ENCODE assay signal across 12 cellular contexts in genomic region chr21:33963848-33964555, GRCh38.
"Had no signal": no experiment of that assay in that cellular context is flagged by ENCODE, and none has a peak within 500 bp of the region (broad histone marks: within the 10 kb centered on the region; RNA-seq: fewer than 3 reads in every experiment).

No MANE protein-coding gene starts in this region.

- FAIRE-seq: kidney had no signal

- DNase-seq: activated CD8-positive, alpha-beta T cell treated with anti-CD3 and anti-CD28 coated beads for 36 hours; activated naive CD4-positive, alpha-beta T cell; caudate nucleus; foreskin melanocyte; kidney; stimulated activated CD4-positive, alpha-beta T cell treated with anti-CD3 and anti-CD28 coated beads, Interleukin-12 subunit alpha, Interleukin-12 subunit beta, amount 100 ng/mL, for 4 hours; T-helper 2 cell; transverse colon had no signal

- H3K9me3 ChIP-seq: prostate gland had no signal

- H3K36me3 ChIP-seq: prostate gland, right atrium auricular region had no signal

- ATAC-seq: activated CD8-positive, alpha-beta T cell treated with anti-CD3 and anti-CD28 coated beads for 36 hours; left lobe of liver had no signal

- H3K27ac ChIP-seq: prostate gland, right atrium auricular region, transverse colon had no signal

- H3K4me1 ChIP-seq: prostate gland had no signal

- H3K27me3 ChIP-seq: right atrium auricular region, transverse colon had no signal

- H3K4me3 ChIP-seq: lung, prostate gland, right atrium auricular region, transverse colon had no signal
